ENCODE assay signal across 20 cellular contexts in genomic region chr20:51880188-51880587, GRCh38.
DNase-seq lines count a peak whose midpoint lies in the region; ATAC-seq, FAIRE-seq and TF ChIP-seq lines count a peak whose summit lies in the region.
"Had no signal": no experiment of that assay in that cellular context is flagged by ENCODE, and none has a peak within 500 bp of the region (broad histone marks: within the 10 kb centered on the region; RNA-seq: fewer than 3 reads in every experiment).

No MANE protein-coding gene starts in this region.

- in situ Hi-C loops in HepG2 (cut with HindIII; ENCODE audit: extremely low pct_ligation_motif_present, low pct_unique_long_range_greater_than_20kb), result no loop called here

- H2AFZ ChIP-seq in HepG2 (ENCODE audit: low read length), result no peak overlapping the region

- TF ChIP-seq CTCF in HepG2 (CRISPR knock-in tag; IDR thresholded peaks at IDR 0.05) (no peak), right lobe of liver (IDR thresholded peaks at IDR 0.05) (no peak)

- H3K79me2 ChIP-seq in HepG2 (ENCODE audit: insufficient read depth, low read length), result no peaks in the 10 kb centered on the region

- H3K9me3 Mint-ChIP-seq in stimulated activated memory B cell treated with anti-CD40 and anti-IgM and Interleukin-4, amounts not matched to agents 10 μg/mL and 1 μg/mL and 100 μg/mL, for 72 hours, result no peaks in the 10 kb centered on the region
- H3K9me3 Mint-ChIP-seq: CD14-positive monocyte; CD8-positive, alpha-beta memory T cell had no signal

- no peaks in the 10 kb centered on the region; a peak in 1 of 5 replicates for H3K27me3 ChIP-seq in HepG2 (ENCODE audit: control insufficient read depth in 1 of 2, insufficient read depth in 2 of 2, low read length in 2 of 2)
- H3K27me3 ChIP-seq in right lobe of liver, result no peaks in the 10 kb centered on the region
- H3K27me3 ChIP-seq: BE2C, BLaER1 had no signal

- H3K27ac ChIP-seq in HepG2 (ENCODE audit: extremely low read length, insufficient read depth, low read length) (no peak overlapping the region), right lobe of liver (no peak overlapping the region)
- H3K27ac ChIP-seq: 22Rv1, BLaER1 had no signal

- no peaks in the 10 kb centered on the region for H3K36me3 Mint-ChIP-seq in stimulated activated memory B cell treated with anti-CD40 and anti-IgM and Interleukin-4, amounts not matched to agents 10 μg/mL and 1 μg/mL and 100 μg/mL, for 72 hours
- H3K36me3 Mint-ChIP-seq: CD14-positive monocyte; CD4-positive, alpha-beta memory T cell; CD4-positive, CD25-positive, alpha-beta regulatory T cell; CD8-positive, alpha-beta memory T cell had no signal

- intact Hi-C loops in HepG2 (cut with micrococcal nuclease; ENCODE audit: unreplicated experiment), result no loop called here
- intact Hi-C loops in right lobe of liver (cut with DNase I), result no loop called here

- H3K36me3 ChIP-seq in HepG2 (replicated peaks in 1 of 2; ENCODE audit: control insufficient read depth in 1 of 2, insufficient read depth in 2 of 2, low read length in 2 of 2), result no peaks in the 10 kb centered on the region
- H3K36me3 ChIP-seq in right lobe of liver, result no peaks in the 10 kb centered on the region
- H3K36me3 ChIP-seq: BE2C, BLaER1 had no signal

- no peak overlapping the region for H3K27ac Mint-ChIP-seq in stimulated activated memory B cell treated with anti-CD40 and anti-IgM and Interleukin-4, amounts not matched to agents 10 μg/mL and 1 μg/mL and 100 μg/mL, for 72 hours
- H3K27ac Mint-ChIP-seq: CD14-positive monocyte; CD4-positive, alpha-beta memory T cell; CD4-positive, CD25-positive, alpha-beta regulatory T cell had no signal

- ATAC-seq in HepG2 (no peak), right lobe of liver (no peak)
- ATAC-seq in stimulated activated memory B cell treated with anti-CD40 and anti-IgM and Interleukin-4, amounts not matched to agents 10 μg/mL and 1 μg/mL and 100 μg/mL, for 72 hours, result no peak

- DNase-seq in HepG2 (ENCODE audit: low spot score) (no peak), right lobe of liver (no peak), HTR-8/SVneo (ENCODE audit: insufficient read length, low spot score) (no peak), NCI-H128 (lab: John Stamatoyannopoulos, UW; ENCODE audit: unreplicated experiment) (no peak)
- DNase-seq: ACHN; BE2C; C1 segment of cervical spinal cord; CD4-positive, alpha-beta memory T cell; CD4-positive, CD25-positive, alpha-beta regulatory T cell; CD8-positive, alpha-beta memory T cell; COR-L47; DMS79 treated with DMSO at 0.1 percent for 48 hours; GF-D8 had no signal

- TF ChIP-seq RAD21 in HepG2 (CRISPR knock-in tag; IDR thresholded peaks at IDR 0.05), result no peak

- no peak overlapping the region for H3K9ac ChIP-seq in HepG2 (ENCODE audit: insufficient read depth, low read depth, low read length)
- H3K9ac ChIP-seq: BLaER1 had no signal

- no peaks in the 10 kb centered on the region for H3K27me3 Mint-ChIP-seq in stimulated activated memory B cell treated with anti-CD40 and anti-IgM and Interleukin-4, amounts not matched to agents 10 μg/mL and 1 μg/mL and 100 μg/mL, for 72 hours

- H3K4me3 ChIP-seq in HepG2 (replicated peaks in 1 of 3; ENCODE audit: insufficient read depth in 1 of 3, low read depth in 2 of 3, low read length in 3 of 3), result no peak overlapping the region
- H3K4me3 ChIP-seq in right lobe of liver, result no peak overlapping the region
- H3K4me3 ChIP-seq: BLaER1 had no signal

- no peak overlapping the region for H3K4me3 Mint-ChIP-seq in stimulated activated memory B cell treated with anti-CD40 and anti-IgM and Interleukin-4, amounts not matched to agents 10 μg/mL and 1 μg/mL and 100 μg/mL, for 72 hours
- H3K4me3 Mint-ChIP-seq: CD14-positive monocyte; CD4-positive, alpha-beta memory T cell; CD4-positive, CD25-positive, alpha-beta regulatory T cell; CD8-positive, alpha-beta memory T cell had no signal

- no peak for TF ChIP-seq POLR2A in HepG2 (IDR thresholded peaks at IDR 0.05; ENCODE audit: insufficient read depth in 1 of 2, low read depth in 2 of 2, low read length in 2 of 2)
- no peak for TF ChIP-seq POLR2A in right lobe of liver (IDR thresholded peaks at IDR 0.05)

- CTCF ChIA-PET in HepG2 (lab: Yijun Ruan, JAX; ENCODE audit: low intra/inter-chr PET ratio, low total read pairs), result no interaction called here

- no peak for FAIRE-seq in HepG2 (lab: Jason Lieb, UNC)
- FAIRE-seq in HTR-8/SVneo (lab: Jason Lieb, UNC), result peak; percentile 93
- FAIRE-seq: G401.6, GM12891, GM19239 had no signal

- no peaks in the 10 kb centered on the region for H3K4me1 Mint-ChIP-seq in stimulated activated memory B cell treated with anti-CD40 and anti-IgM and Interleukin-4, amounts not matched to agents 10 μg/mL and 1 μg/mL and 100 μg/mL, for 72 hours
- H3K4me1 Mint-ChIP-seq: CD14-positive monocyte; CD4-positive, alpha-beta memory T cell; CD4-positive, CD25-positive, alpha-beta regulatory T cell; CD8-positive, alpha-beta memory T cell had no signal

- 54% methylated on average over 4 of the region's 4 CpGs for WGBS in HepG2 (ENCODE audit: low lambda C conversion rate)
- WGBS in right lobe of liver (ENCODE audit: insufficient coverage, low coverage, low lambda C conversion rate, missing lambda C conversion rate), result 69% methylated on average over 4 of the region's 4 CpGs

- BruUV-seq in HepG2 (replicated peaks; lab: Mats Ljungman, UMichigan), result no TSS peak

- H3K4me1 ChIP-seq in HepG2 (ENCODE audit: insufficient read depth, low read length), result no peaks in the 10 kb centered on the region
- no peaks in the 10 kb centered on the region for H3K4me1 ChIP-seq in right lobe of liver
- H3K4me1 ChIP-seq: BE2C had no signal

- H4K20me1 ChIP-seq in HepG2 (ENCODE audit: insufficient read depth, low read length), result no peaks in the 10 kb centered on the region
- H4K20me1 ChIP-seq: BLaER1 had no signal

- POLR2A ChIA-PET in HepG2 (lab: Yijun Ruan, JAX), result no interaction called here

- TF ChIP-seq EP300 in HepG2 (IDR thresholded peaks at IDR 0.05; ENCODE audit: low read depth in 2 of 2, low read length in 2 of 2) (no peak), HepG2 (CRISPR knock-in tag; IDR thresholded peaks at IDR 0.05; ENCODE audit: borderline replicate concordance) (no peak)

- H3K4me2 ChIP-seq in HepG2 (ENCODE audit: low read depth, low read length), result no peak overlapping the region
- H3K4me2 ChIP-seq: BLaER1 had no signal

- H3K9me3 ChIP-seq in HepG2 (ENCODE audit: low read length) (no peaks in the 10 kb centered on the region), right lobe of liver (no peaks in the 10 kb centered on the region)
- H3K9me3 ChIP-seq: BE2C, BLaER1 had no signal

TF ChIP-seq in HepG2, 621 proteins besides CTCF, POLR2A, EP300 and RAD21:
- TF ChIP-seq ZNF768 (CRISPR knock-in tag; IDR thresholded peaks at IDR 0.05), result peak; percentile 79; the same call in 1 of the 2 replicates
- TF ChIP-seq BCL6 (CRISPR knock-in tag; IDR thresholded peaks at IDR 0.05), result no peak
